Comparison of ENCODE assay signal across 20 cellular contexts in the genomic region with DNA sequence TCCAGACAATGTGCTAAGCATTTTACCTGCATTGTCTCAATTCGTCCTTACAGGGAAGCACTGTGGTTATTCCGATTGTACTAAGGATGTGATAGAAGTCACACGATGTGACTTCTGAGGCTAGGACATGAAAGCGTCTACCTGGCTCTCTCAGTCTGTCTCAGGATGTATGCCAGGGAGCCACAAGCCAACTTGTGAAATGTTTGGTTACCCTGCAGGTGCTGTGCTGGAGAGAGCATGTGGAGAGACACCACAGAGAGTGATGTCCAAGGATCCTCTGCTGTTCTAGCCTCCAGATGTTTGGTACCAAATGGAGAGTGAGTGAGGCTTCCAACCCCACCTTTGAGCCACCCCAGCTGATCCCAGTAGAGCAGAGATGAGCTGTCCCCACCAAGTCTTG.
"Had no signal": no experiment of that assay in that cellular context is flagged by ENCODE, and none has a peak within 500 bp of the region (broad histone marks: within the 10 kb centered on the region; RNA-seq: fewer than 3 reads in every experiment).

No MANE protein-coding gene starts in this region.

- H3K36me3 Mint-ChIP-seq: activated naive CD4-positive, alpha-beta T cell treated with anti-CD3 and anti-CD28 coated beads, Interleukin-2, amount 10 ng/mL, durations not matched to agents 7 days and 5 days; brain; mesothelial cell of epicardium; naive thymus-derived CD8-positive, alpha-beta T cell; type B pancreatic cell had no signal

- H3K36me3 ChIP-seq: colonic mucosa, esophagus squamous epithelium, gastrocnemius medialis, spleen had no signal

- H3K9me3 ChIP-seq: colonic mucosa, esophagus squamous epithelium, gastrocnemius medialis, spleen, testis had no signal

- DNase-seq: activated CD4-positive, alpha-beta T cell treated with anti-CD3 and anti-CD28 coated beads for 36 hours; activated CD4-positive, alpha-beta T cell treated with anti-CD3 and anti-CD28 coated beads, Interleukin-2, amount 50 U/mL, for 48 hours; activated effector memory CD4-positive, alpha-beta T cell treated with anti-CD3 and anti-CD28 coated beads, Interleukin-2, amount 50 U/mL, for 16 hours; activated naive CD4-positive, alpha-beta T cell treated with anti-CD3 and anti-CD28 coated beads, Interleukin-2, amount 10 ng/mL, durations not matched to agents 7 days and 5 days; central memory CD4-positive, alpha-beta T cell; colonic mucosa; endodermal cell; esophagus squamous epithelium; naive thymus-derived CD8-positive, alpha-beta T cell; retina; spleen; stimulated activated CD4-positive, alpha-beta T cell treated with anti-CD3 and anti-CD28 coated beads, Interleukin-4, amount 100 ng/mL, for 1 hour; stimulated activated naive CD4-positive, alpha-beta T cell; T-helper 9 cell had no signal

- H3K4me1 ChIP-seq: colonic mucosa, spleen had no signal

- H3K9me3 Mint-ChIP-seq: activated naive CD4-positive, alpha-beta T cell treated with anti-CD3 and anti-CD28 coated beads, Interleukin-2, amount 10 ng/mL, durations not matched to agents 7 days and 5 days; brain; endodermal cell; mesothelial cell of epicardium; naive thymus-derived CD8-positive, alpha-beta T cell had no signal

- H3K4me3 Mint-ChIP-seq: activated CD4-positive, alpha-beta T cell treated with anti-CD3 and anti-CD28 coated beads for 36 hours; activated naive CD4-positive, alpha-beta T cell treated with anti-CD3 and anti-CD28 coated beads, Interleukin-2, amount 10 ng/mL, durations not matched to agents 7 days and 5 days; brain; endodermal cell; mesothelial cell of epicardium; naive thymus-derived CD8-positive, alpha-beta T cell; type B pancreatic cell had no signal

- H3K27me3 ChIP-seq: colonic mucosa, gastrocnemius medialis, spleen, testis had no signal

- H3K4me3 ChIP-seq: colonic mucosa, esophagus squamous epithelium, gastrocnemius medialis, lung, spleen, testis had no signal

- H3K27ac ChIP-seq: colonic mucosa, testis had no signal

- H3K27ac Mint-ChIP-seq: activated CD4-positive, alpha-beta T cell treated with anti-CD3 and anti-CD28 coated beads for 36 hours; activated naive CD4-positive, alpha-beta T cell treated with anti-CD3 and anti-CD28 coated beads, Interleukin-2, amount 10 ng/mL, durations not matched to agents 7 days and 5 days; endodermal cell; mesothelial cell of epicardium; naive thymus-derived CD8-positive, alpha-beta T cell; type B pancreatic cell had no signal

- ATAC-seq: activated CD4-positive, alpha-beta T cell treated with anti-CD3 and anti-CD28 coated beads for 36 hours; naive thymus-derived CD8-positive, alpha-beta T cell had no signal

- H3K4me1 Mint-ChIP-seq: activated naive CD4-positive, alpha-beta T cell treated with anti-CD3 and anti-CD28 coated beads, Interleukin-2, amount 10 ng/mL, durations not matched to agents 7 days and 5 days; brain; endodermal cell; naive thymus-derived CD8-positive, alpha-beta T cell had no signal
